In genomic region chr1:72235931-72236330, GRCh38 we compare ENCODE assay signal across 1 cellular context. TPM values are rescaled to one million over a fixed set of nuclear protein-coding genes. Genes with fewer than 3 reads are reported as not detected.
"Had no signal": no experiment of that assay in that cellular context is flagged by ENCODE, and none has a peak within 500 bp of the region (broad histone marks: within the 10 kb centered on the region; RNA-seq: fewer than 3 reads in every experiment).

No MANE protein-coding gene starts in this region.

RNA-seq across cellular contexts. Expression of gene NEGR1, which starts 46.4 kb away (rescaled TPM):
- polyA plus RNA-seq: naive thymus-derived CD4-positive, alpha-beta T cell had no signal
